9 cellular contexts compared by ENCODE assay signal in genomic region chr19:17370026-17370587, GRCh38. TPM values are rescaled to one million over a fixed set of nuclear protein-coding genes. Genes with fewer than 3 reads are reported as not detected.
A peak's percentile ranks its signal among the peaks of the same experiment; 100 is the strongest.
DNase-seq lines count a peak whose midpoint lies in the region; ATAC-seq, FAIRE-seq and TF ChIP-seq lines count a peak whose summit lies in the region.
"Had no signal": no experiment of that assay in that cellular context is flagged by ENCODE, and none has a peak within 500 bp of the region (broad histone marks: within the 10 kb centered on the region; RNA-seq: fewer than 3 reads in every experiment).

No MANE protein-coding gene starts in this region.

- ATAC-seq in GM19035 (IDR thresholded peaks at IDR 0.05; ENCODE audit: unreplicated experiment) (peak; percentile 86), HG03060 (IDR thresholded peaks at IDR 0.05; ENCODE audit: low read depth, unreplicated experiment) (peak; percentile 94), GM12878 (peak; percentile 96), sciatic nerve (peak; percentile 62)

- H4K20me1 ChIP-seq in GM12878 (ENCODE audit: control insufficient read depth, insufficient read depth): no peaks in the 10 kb centered on the region

- WGBS in GM12878 (ENCODE audit: insufficient coverage, insufficient replicate concordance, low lambda C conversion rate, missing lambda C conversion rate): 4% methylated on average over 8 of the region's 8 CpGs

- TF ChIP-seq CTCF in GM12878 (IDR thresholded peaks at IDR 0.05 in 2 of 3, conservative IDR thresholded peaks at IDR 0.05 in 1 of 3; ENCODE audit: control insufficient read depth in 2 of 3, extremely low read depth in 1 of 3, insufficient read depth in 1 of 3, low read depth in 3 of 3, low read length in 3 of 3): no peak

- peak overlapping the region; percentile 94 for H3K27ac ChIP-seq in GM12878 (ENCODE audit: control insufficient read depth, insufficient read depth)

- SMC1A ChIA-PET in GM12878 (lab: Charles Lee; ENCODE audit: uncharacterized antibody, unreplicated experiment): interaction anchor here (1.9 kb wide), 1 partner anchor 16 kb away, joined by 4 read pairs; no protein-coding TSS in a partner anchor

- peaks cover 6% of the 10 kb centered on the region for H3K4me1 Mint-ChIP-seq in activated naive CD4-positive, alpha-beta T cell treated with anti-CD3 and anti-CD28 coated beads for 36 hours (ENCODE audit: low read depth)
- H3K4me1 Mint-ChIP-seq: brain had no signal

- in situ Hi-C loops in GM12878 (cut with MboI): no loop called here
- in situ Hi-C loops in ACHN (cut with HindIII; ENCODE audit: low pct_ligation_motif_present, low pct_unique_long_range_greater_than_20kb, low sequenced_read_pairs): no loop called here

- no peak for TF ChIP-seq RAD21 in GM12878 (IDR thresholded peaks at IDR 0.05; ENCODE audit: insufficient read depth, low read depth, low read length)

- no TSS peak for BruUV-seq in GM12878 (replicated peaks; lab: Mats Ljungman, UMichigan)

- RAD21 ChIA-PET in GM12878 (lab: Charles Lee; ENCODE audit: unreplicated experiment): interaction anchor here (0.7 to 1.5 kb wide), 3 partner anchors 16 to 821 kb away, joined by 3 to 6 read pairs (median 4); partner anchors contain the start of gene BABAM1

- TF ChIP-seq POLR2A in GM12878 (IDR thresholded peaks at IDR 0.05; ENCODE audit: low read depth, low read length): no peak

- CTCF ChIA-PET in GM12878 (lab: Yijun Ruan, JAX): no interaction called here
- CTCF ChIA-PET in activated naive CD4-positive, alpha-beta T cell treated with anti-CD3 and anti-CD28 coated beads for 36 hours (lab: Charles Lee): no interaction called here

- FAIRE-seq in GM12878 (lab: Jason Lieb, UNC): peak; percentile 91

- no peaks in the 10 kb centered on the region for H3K36me3 ChIP-seq in GM12878 (ENCODE audit: control insufficient read depth in 2 of 2, insufficient read depth in 2 of 2, low read length in 1 of 2)

- H3K4me3 ChIP-seq in GM12878: peak overlapping the region; percentile 46; the same call in 1 of the 2 replicates

- peak; percentile 64 to 75; a peak in 2 of 4 replicates for TF ChIP-seq EP300 in GM12878 (IDR thresholded peaks at IDR 0.05; ENCODE audit: borderline replicate concordance in 1 of 2, control insufficient read depth in 1 of 2, low read depth in 2 of 2, low read length in 2 of 2)

- DNase-seq in GM12878 (ENCODE audit: low read depth, low spot score) (peak; percentile 94), sciatic nerve (ENCODE audit: low spot score) (no peak), OCI-M2 (lab: John Stamatoyannopoulos, UW; ENCODE audit: unreplicated experiment) (no peak), ACHN (no peak)
- no peak for DNase-seq in activated naive CD4-positive, alpha-beta T cell treated with anti-CD3 and anti-CD28 coated beads for 36 hours
- no peak for DNase-seq in activated effector memory CD4-positive, alpha-beta T cell treated with anti-CD3 and anti-CD28 coated beads, Interleukin-2, amount 50 U/mL, for 16 hours

- intact Hi-C loops in GM12878 (cut with micrococcal nuclease; ENCODE audit: unreplicated experiment): no loop called here
- intact Hi-C loops in sciatic nerve (cut with DNase I): no loop called here
- intact Hi-C loops in activated naive CD4-positive, alpha-beta T cell treated with anti-CD3 and anti-CD28 coated beads for 36 hours (cut with micrococcal nuclease): no loop called here

- no peaks in the 10 kb centered on the region for H3K79me2 ChIP-seq in GM12878 (ENCODE audit: control insufficient read depth, insufficient read depth, low read length)

- peaks cover 29% of the 10 kb centered on the region for H3K4me1 ChIP-seq in GM12878 (ENCODE audit: control insufficient read depth, insufficient read depth, low read length)

- no peaks in the 10 kb centered on the region; a peak in 1 of 4 replicates for H3K27me3 ChIP-seq in GM12878 (replicated peaks in 1 of 2; ENCODE audit: control insufficient read depth in 2 of 2, insufficient read depth in 2 of 2, low read length in 1 of 2)

- peak overlapping the region; percentile 64 for H3K4me2 ChIP-seq in GM12878 (ENCODE audit: control insufficient read depth, insufficient read depth)

- H2AFZ ChIP-seq in GM12878 (ENCODE audit: control insufficient read depth, low read depth, low read length): peak overlapping the region; percentile 39

- H3K4me3 Mint-ChIP-seq in activated naive CD4-positive, alpha-beta T cell treated with anti-CD3 and anti-CD28 coated beads for 36 hours: no peak overlapping the region
- H3K4me3 Mint-ChIP-seq: brain had no signal

- no peaks in the 10 kb centered on the region for H3K9me3 ChIP-seq in GM12878 (replicated peaks; ENCODE audit: control insufficient read depth, insufficient read depth, low read length)

- H3K9me3 Mint-ChIP-seq in activated naive CD4-positive, alpha-beta T cell treated with anti-CD3 and anti-CD28 coated beads for 36 hours: no peaks in the 10 kb centered on the region
- H3K9me3 Mint-ChIP-seq: brain had no signal

- POLR2A ChIA-PET in GM12878 (lab: Charles Lee): no interaction called here

- no peak overlapping the region for H3K27ac Mint-ChIP-seq in activated naive CD4-positive, alpha-beta T cell treated with anti-CD3 and anti-CD28 coated beads for 36 hours
- H3K27ac Mint-ChIP-seq: brain had no signal

- H3K36me3 Mint-ChIP-seq in activated naive CD4-positive, alpha-beta T cell treated with anti-CD3 and anti-CD28 coated beads for 36 hours (ENCODE audit: low read depth): no peaks in the 10 kb centered on the region
- H3K36me3 Mint-ChIP-seq: brain had no signal

- peaks cover 7% of the 10 kb centered on the region for H3K27me3 Mint-ChIP-seq in activated naive CD4-positive, alpha-beta T cell treated with anti-CD3 and anti-CD28 coated beads for 36 hours (ENCODE audit: low read depth)

- peak overlapping the region; percentile 38 for H3K9ac ChIP-seq in GM12878 (ENCODE audit: control insufficient read depth, insufficient read depth, low read length)

RNA-seq across cellular contexts. Expression of gene PLVAP, which starts 7.0 kb away (rescaled TPM):
- 1.1 and 1.7 TPM in 2 replicates for total RNA-seq in GM12878 (2013; cell fraction: nucleolus; rRNA removed)
- total RNA-seq in GM12878 (2014; rRNA removed): 0.06 TPM in 1 of 2 replicates, not detected in the other
- 0.18 TPM in 1 of 2 replicates, not detected in the other for total RNA-seq in GM12878 (2014; rRNA removed; fragmentation: Illumina TruSeq; extraction: Trizol)
- 0.08 and 0.54 TPM in 2 replicates for total RNA-seq in GM12878 (2021)
- polyA plus RNA-seq in GM12878 (2011; ENCODE audit: low read depth): not detected
- 0.05 TPM in 1 of 2 replicates, not detected in the other for polyA plus RNA-seq in GM12878 (2011; rRNA removed)
- 0.01 and 0.05 TPM in 2 replicates for polyA plus RNA-seq in GM12878 (2011; cell fraction: cytosol; rRNA removed)
- 0.31 and 0.39 TPM in 2 replicates for polyA plus RNA-seq in GM12878 (2011; cell fraction: nucleus; rRNA removed)
- polyA plus RNA-seq in GM12878 (2012): 0.21 and 0.23 TPM in 2 replicates
- 0.04 TPM in 1 of 2 replicates, not detected in the other for polyA plus RNA-seq in GM12878 (2014; fragmentation: Illumina TruSeq; extraction: Trizol)
- polyA plus RNA-seq in GM12878 (2014; fragmentation: Nextera tagmentation; extraction: Ambion mirVana): not detected
- 0.03 and 0.41 TPM in 2 replicates for polyA plus RNA-seq in GM12878 (2014; rRNA removed)
- not detected for polyA plus RNA-seq in GM12878 (2016; fragmentation: Nextera tagmentation; extraction: Ambion mirVana)
- not detected in 2 replicates for polyA minus RNA-seq in GM12878 (2011; rRNA and poly(A)+ RNA removed)
- polyA minus RNA-seq in GM12878 (2011; cell fraction: cytosol; rRNA and poly(A)+ RNA removed): not detected in 2 replicates
- not detected in 2 replicates for polyA minus RNA-seq in GM12878 (2011; cell fraction: nucleus; rRNA and poly(A)+ RNA removed)
- total RNA-seq in sciatic nerve: 283 TPM
- not detected for total RNA-seq in activated naive CD4-positive, alpha-beta T cell treated with anti-CD3 and anti-CD28 coated beads for 36 hours

RNA-seq across cellular contexts. Expression of gene CCDC194, which starts 23.9 kb away (rescaled TPM):
- total RNA-seq in GM12878 (2013; cell fraction: nucleolus; rRNA removed): 10.3 and 11.9 TPM in 2 replicates
- total RNA-seq in GM12878 (2014; rRNA removed) (1.1 and 1.3 TPM in 2 replicates), GM12878 (2014; rRNA removed; fragmentation: Illumina TruSeq; extraction: Trizol) (1.3 and 1.7 TPM in 2 replicates), GM12878 (2021) (1.7 and 3.0 TPM in 2 replicates), sciatic nerve (0.62 TPM)
- polyA plus RNA-seq in GM12878 (2011; ENCODE audit: low read depth): not detected
- polyA plus RNA-seq in GM12878 (2011; rRNA removed) (0.24 and 0.87 TPM in 2 replicates), GM12878 (2014; fragmentation: Illumina TruSeq; extraction: Trizol) (0.72 and 0.86 TPM in 2 replicates), GM12878 (2014; fragmentation: Nextera tagmentation; extraction: Ambion mirVana) (under 1 TPM; 0.07 to 0.21 TPM), GM12878 (2014; rRNA removed) (2.9 and 3.4 TPM in 2 replicates), GM12878 (2016; fragmentation: Nextera tagmentation; extraction: Ambion mirVana) (1 to 10 TPM in 1 of 2 experiments, under 1 TPM in 1; 0.78 to 1.1 TPM)
- polyA plus RNA-seq in GM12878 (2011; cell fraction: cytosol; rRNA removed): 0.45 and 0.52 TPM in 2 replicates
- 3.8 and 5.1 TPM in 2 replicates for polyA plus RNA-seq in GM12878 (2011; cell fraction: nucleus; rRNA removed)
- 1.8 and 2.2 TPM in 2 replicates for polyA plus RNA-seq in GM12878 (2012)
- 0.59 and 1.5 TPM in 2 replicates for polyA minus RNA-seq in GM12878 (2011; rRNA and poly(A)+ RNA removed)
- polyA minus RNA-seq in GM12878 (2011; cell fraction: cytosol; rRNA and poly(A)+ RNA removed): not detected in 2 replicates
- polyA minus RNA-seq in GM12878 (2011; cell fraction: nucleus; rRNA and poly(A)+ RNA removed): 1.9 and 2.3 TPM in 2 replicates
- under 1 TPM; 0.83 to 0.89 TPM for total RNA-seq in activated naive CD4-positive, alpha-beta T cell treated with anti-CD3 and anti-CD28 coated beads for 36 hours

RNA-seq across cellular contexts. Expression of gene GTPBP3, which starts 32.8 kb away (rescaled TPM):
- 36.4 and 46.2 TPM in 2 replicates for total RNA-seq in GM12878 (2013; cell fraction: nucleolus; rRNA removed)
- 22.6 and 22.8 TPM in 2 replicates for total RNA-seq in GM12878 (2014; rRNA removed)
- 6.4 and 7.1 TPM in 2 replicates for total RNA-seq in GM12878 (2014; rRNA removed; fragmentation: Illumina TruSeq; extraction: Trizol)
- 38.5 and 46.8 TPM in 2 replicates for total RNA-seq in GM12878 (2021)
- polyA plus RNA-seq in GM12878 (2011; ENCODE audit: low read depth): 4.3 TPM
- 6.6 and 8.2 TPM in 2 replicates for polyA plus RNA-seq in GM12878 (2011; rRNA removed)
- polyA plus RNA-seq in GM12878 (2011; cell fraction: cytosol; rRNA removed): 9.4 and 16.0 TPM in 2 replicates
- 32.5 and 50.6 TPM in 2 replicates for polyA plus RNA-seq in GM12878 (2011; cell fraction: nucleus; rRNA removed)
- polyA plus RNA-seq in GM12878 (2012): 14.5 and 21.6 TPM in 2 replicates
- 6.1 and 8.1 TPM in 2 replicates for polyA plus RNA-seq in GM12878 (2014; fragmentation: Illumina TruSeq; extraction: Trizol)
- polyA plus RNA-seq in GM12878 (2014; fragmentation: Nextera tagmentation; extraction: Ambion mirVana): 1 to 10 TPM; 2.9 to 4.1 TPM
- 42.7 and 57.2 TPM in 2 replicates for polyA plus RNA-seq in GM12878 (2014; rRNA removed)
- polyA plus RNA-seq in GM12878 (2016; fragmentation: Nextera tagmentation; extraction: Ambion mirVana): 10 to 100 TPM; 26.3 to 28.8 TPM
- polyA minus RNA-seq in GM12878 (2011; rRNA and poly(A)+ RNA removed): 4.8 and 8.8 TPM in 2 replicates
- polyA minus RNA-seq in GM12878 (2011; cell fraction: cytosol; rRNA and poly(A)+ RNA removed): 11.6 and 12.7 TPM in 2 replicates
- 36.8 and 44.5 TPM in 2 replicates for polyA minus RNA-seq in GM12878 (2011; cell fraction: nucleus; rRNA and poly(A)+ RNA removed)
- total RNA-seq in sciatic nerve: 22.0 TPM
- 10 to 100 TPM; 36.8 to 45.7 TPM for total RNA-seq in activated naive CD4-positive, alpha-beta T cell treated with anti-CD3 and anti-CD28 coated beads for 36 hours

RNA-seq across cellular contexts. Expression of gene BST2, which starts 35.3 kb away (rescaled TPM):
- total RNA-seq in GM12878 (2013; cell fraction: nucleolus; rRNA removed): 58.0 and 65.1 TPM in 2 replicates
- total RNA-seq in GM12878 (2014; rRNA removed) (248 and 257 TPM in 2 replicates), GM12878 (2014; rRNA removed; fragmentation: Illumina TruSeq; extraction: Trizol) (161 and 175 TPM in 2 replicates), GM12878 (2021) (271 and 278 TPM in 2 replicates), sciatic nerve (80.0 TPM)
- polyA plus RNA-seq in GM12878 (2011; ENCODE audit: low read depth): 451 TPM
- polyA plus RNA-seq in GM12878 (2011; rRNA removed) (210 and 301 TPM in 2 replicates), GM12878 (2014; fragmentation: Illumina TruSeq; extraction: Trizol) (62.4 and 198 TPM in 2 replicates), GM12878 (2014; fragmentation: Nextera tagmentation; extraction: Ambion mirVana) (100 to 1,000 TPM in 1 of 2 experiments, 10 to 100 TPM in 1; 16.6 to 111 TPM), GM12878 (2014; rRNA removed) (329 and 331 TPM in 2 replicates), GM12878 (2016; fragmentation: Nextera tagmentation; extraction: Ambion mirVana) (100 to 1,000 TPM; 335 to 372 TPM)
- 363 and 467 TPM in 2 replicates for polyA plus RNA-seq in GM12878 (2011; cell fraction: cytosol; rRNA removed)
- 154 and 173 TPM in 2 replicates for polyA plus RNA-seq in GM12878 (2011; cell fraction: nucleus; rRNA removed)
- polyA plus RNA-seq in GM12878 (2012): 323 and 354 TPM in 2 replicates
- 103 and 187 TPM in 2 replicates for polyA minus RNA-seq in GM12878 (2011; rRNA and poly(A)+ RNA removed)
- polyA minus RNA-seq in GM12878 (2011; cell fraction: cytosol; rRNA and poly(A)+ RNA removed): 52.8 and 53.2 TPM in 2 replicates
- polyA minus RNA-seq in GM12878 (2011; cell fraction: nucleus; rRNA and poly(A)+ RNA removed): 56.9 and 83.2 TPM in 2 replicates
- total RNA-seq in activated naive CD4-positive, alpha-beta T cell treated with anti-CD3 and anti-CD28 coated beads for 36 hours: 100 to 1,000 TPM; 117 to 121 TPM

RNA-seq across cellular contexts. Expression of gene ANO8, which starts 35.5 kb away (rescaled TPM):
- 5.8 and 6.9 TPM in 2 replicates for total RNA-seq in GM12878 (2013; cell fraction: nucleolus; rRNA removed)
- total RNA-seq in GM12878 (2014; rRNA removed): 1.3 and 1.5 TPM in 2 replicates
- total RNA-seq in GM12878 (2014; rRNA removed; fragmentation: Illumina TruSeq; extraction: Trizol): 0.58 and 0.60 TPM in 2 replicates
- total RNA-seq in GM12878 (2021): 5.1 and 6.7 TPM in 2 replicates
- polyA plus RNA-seq in GM12878 (2011; ENCODE audit: low read depth): 0.62 TPM
- polyA plus RNA-seq in GM12878 (2011; rRNA removed): 0.45 and 0.81 TPM in 2 replicates
- polyA plus RNA-seq in GM12878 (2011; cell fraction: cytosol; rRNA removed): 0.97 and 0.99 TPM in 2 replicates
- 8.5 and 12.4 TPM in 2 replicates for polyA plus RNA-seq in GM12878 (2011; cell fraction: nucleus; rRNA removed)
- 2.1 and 2.3 TPM in 2 replicates for polyA plus RNA-seq in GM12878 (2012)
- polyA plus RNA-seq in GM12878 (2014; fragmentation: Illumina TruSeq; extraction: Trizol): 0.38 and 1.1 TPM in 2 replicates
- under 1 TPM; 0.04 to 0.05 TPM for polyA plus RNA-seq in GM12878 (2014; fragmentation: Nextera tagmentation; extraction: Ambion mirVana)
- polyA plus RNA-seq in GM12878 (2014; rRNA removed): 4.3 and 5.1 TPM in 2 replicates
- 1 to 10 TPM; 1.0 to 1.1 TPM for polyA plus RNA-seq in GM12878 (2016; fragmentation: Nextera tagmentation; extraction: Ambion mirVana)
- 0.73 and 0.93 TPM in 2 replicates for polyA minus RNA-seq in GM12878 (2011; rRNA and poly(A)+ RNA removed)
- polyA minus RNA-seq in GM12878 (2011; cell fraction: cytosol; rRNA and poly(A)+ RNA removed): 0.40 and 0.42 TPM in 2 replicates
- polyA minus RNA-seq in GM12878 (2011; cell fraction: nucleus; rRNA and poly(A)+ RNA removed): 1.9 and 5.3 TPM in 2 replicates
- total RNA-seq in sciatic nerve: 14.8 TPM
- total RNA-seq in activated naive CD4-positive, alpha-beta T cell treated with anti-CD3 and anti-CD28 coated beads for 36 hours: 1 to 10 TPM; 3.4 to 3.8 TPM

Comparison
In these comparisons a context has a peak if more than half of its experiments do, and no peak if none do; other contexts are left out.
1. RNA of gene PLVAP, which starts 7.0 kb away (total RNA-seq): 283 TPM in sciatic nerve (single experiment); 0.06 to 1.7 TPM in GM12878 and not detected in activated naive CD4-positive, alpha-beta T cell treated with anti-CD3 and anti-CD28 coated beads for 36 hours; every median in the first group is over 100 times any median in the second.
2. Peak in every context shown above with its lines, with median percentiles within 50 percentile points of each other: ATAC-seq.